ENCODE assay signal across 9 cellular contexts in the genomic region with DNA sequence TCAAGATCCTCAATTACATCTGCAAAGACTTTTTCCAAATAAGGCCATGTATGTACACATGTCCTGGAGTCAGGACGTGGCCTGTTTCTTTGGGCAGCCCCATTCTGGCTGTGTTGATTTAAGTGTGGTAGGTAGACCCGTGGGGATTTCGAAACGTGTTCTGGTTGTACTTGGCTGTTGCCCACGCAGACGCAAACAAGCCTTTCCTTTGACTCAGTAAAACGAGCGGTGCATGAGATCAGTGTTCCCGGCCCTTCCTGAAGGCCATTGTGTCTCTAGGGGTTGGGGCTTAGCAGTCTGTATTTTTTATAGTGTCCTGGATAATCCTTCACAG.
DNase-seq lines count a peak whose midpoint lies in the region; ATAC-seq and TF ChIP-seq lines count a peak whose summit lies in the region.
"Had no signal": no experiment of that assay in that cellular context is flagged by ENCODE, and none has a peak within 500 bp of the region (broad histone marks: within the 10 kb centered on the region; RNA-seq: fewer than 3 reads in every experiment).

No MANE protein-coding gene starts in this region.

- POLR2A ChIA-PET in MCF 10A (lab: Yijun Ruan, JAX), result interaction anchor here (0.6 to 1.8 kb wide), 12 partner anchors 9 to 322 kb away, joined by 3 to 14 read pairs (median 4); a partner anchor contains a TSS

- intact Hi-C loops in MCF 10A (cut with micrococcal nuclease), result loop anchor here (1.0 kb wide), 1 partner anchor 68 kb away; no protein-coding TSS in a partner anchor

- DNase-seq in AG08395 (ENCODE audit: low spot score) (peak; percentile 86), HS-5 (ENCODE audit: low read depth) (peak; percentile 26), MCF 10A (ENCODE audit: unreplicated experiment) (peak; percentile 97), NCI-H2227 (lab: John Stamatoyannopoulos, UW; ENCODE audit: unreplicated experiment) (no peak)
- DNase-seq in stimulated activated CD4-positive, alpha-beta T cell treated with anti-CD3 and anti-CD28 coated beads, Interleukin-4, amount 100 ng/mL, for 24 hours, result no peak
- DNase-seq: activated CD8-positive, alpha-beta memory T cell treated with anti-CD3 and anti-CD28 coated beads, Interleukin-2, amount 50 U/mL, for 48 hours had no signal

- H3K27ac ChIP-seq in mesodermal cell (ENCODE audit: low read depth, low read length, severe bottlenecking), result peak overlapping the region; percentile 53

- no peaks in the 10 kb centered on the region for H3K9me3 Mint-ChIP-seq in MCF 10A (ENCODE audit: unreplicated experiment)

- H3K4me3 Mint-ChIP-seq in MCF 10A (ENCODE audit: unreplicated experiment), result no peak overlapping the region

- 87 to 98% methylated on average over 6 of the region's 9 CpGs for WGBS in mesodermal cell (ENCODE audit: insufficient coverage in 2 of 2), 2 experiments

- TF ChIP-seq CTCF in MCF 10A (IDR thresholded peaks at IDR 0.05; ENCODE audit: unreplicated experiment), result no peak

- H3K4me1 Mint-ChIP-seq in MCF 10A (ENCODE audit: insufficient read depth, unreplicated experiment), result peaks cover 23% of the 10 kb centered on the region

- H3K27me3 Mint-ChIP-seq in MCF 10A (ENCODE audit: insufficient read depth, unreplicated experiment), result no peaks in the 10 kb centered on the region

- peaks cover 14% of the 10 kb centered on the region for H3K4me1 ChIP-seq in mesodermal cell (ENCODE audit: control insufficient read depth, insufficient read depth, low read length, poor library complexity, severe bottlenecking)

- H3K36me3 ChIP-seq in mesodermal cell (ENCODE audit: control insufficient read depth, insufficient read depth, low read length), result peaks cover 46% of the 10 kb centered on the region

- no TSS peak for BruUV-seq in MCF 10A (replicated peaks; lab: Mats Ljungman, UMichigan)

- H3K9me3 ChIP-seq in mesodermal cell (ENCODE audit: control insufficient read depth, low read length), result no peaks in the 10 kb centered on the region

- H3K27ac Mint-ChIP-seq in MCF 10A (ENCODE audit: low read depth, unreplicated experiment), result peak overlapping the region; percentile 86

- CTCF ChIA-PET in MCF 10A (lab: Yijun Ruan, JAX), result interaction anchor here (0.6 to 4.0 kb wide), 11 partner anchors 14 to 1456 kb away, joined by 3 to 19 read pairs (median 3); no protein-coding TSS in a partner anchor

- ATAC-seq in SK-N-SH treated with all-trans-retinoic acid at 6 μM for 48 hours (no peak; the same call in 2 of the 3 replicates), GM21528 (IDR thresholded peaks at IDR 0.05; ENCODE audit: low FRiP score, unreplicated experiment) (no peak)

- peaks cover 51% of the 10 kb centered on the region for H3K36me3 Mint-ChIP-seq in MCF 10A (ENCODE audit: insufficient read depth, unreplicated experiment)

- H3K4me3 ChIP-seq in mesodermal cell (ENCODE audit: extremely low read depth, insufficient read depth, low read length, poor library complexity, severe bottlenecking), result no peak overlapping the region

TF ChIP-seq in SK-N-SH treated with all-trans-retinoic acid at 6 μM for 48 hours, 23 proteins besides CTCF, POLR2A, EP300 and RAD21:
- TF ChIP-seq ZFP30 (CRISPR knock-in tag; IDR thresholded peaks at IDR 0.05), result no peak
- no peak for TF ChIP-seq OSR1 (CRISPR knock-in tag; IDR thresholded peaks at IDR 0.05)
- no peak for TF ChIP-seq GLIS3 (CRISPR knock-in tag; IDR thresholded peaks at IDR 0.05)
- no peak for TF ChIP-seq ZNF70 (CRISPR knock-in tag; IDR thresholded peaks at IDR 0.05)
- TF ChIP-seq, protein P1, sequence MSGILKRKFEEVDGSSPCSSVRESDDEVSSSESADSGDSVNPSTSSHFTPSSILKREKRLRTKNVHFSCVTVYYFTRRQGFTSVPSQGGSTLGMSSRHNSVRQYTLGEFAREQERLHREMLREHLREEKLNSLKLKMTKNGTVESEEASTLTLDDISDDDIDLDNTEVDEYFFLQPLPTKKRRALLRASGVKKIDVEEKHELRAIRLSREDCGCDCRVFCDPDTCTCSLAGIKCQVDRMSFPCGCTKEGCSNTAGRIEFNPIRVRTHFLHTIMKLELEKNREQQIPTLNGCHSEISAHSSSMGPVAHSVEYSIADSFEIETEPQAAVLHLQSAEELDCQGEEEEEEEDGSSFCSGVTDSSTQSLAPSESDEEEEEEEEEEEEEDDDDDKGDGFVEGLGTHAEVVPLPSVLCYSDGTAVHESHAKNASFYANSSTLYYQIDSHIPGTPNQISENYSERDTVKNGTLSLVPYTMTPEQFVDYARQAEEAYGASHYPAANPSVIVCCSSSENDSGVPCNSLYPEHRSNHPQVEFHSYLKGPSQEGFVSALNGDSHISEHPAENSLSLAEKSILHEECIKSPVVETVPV (CRISPR knock-in tag; IDR thresholded peaks at IDR 0.05), result no peak
- no peak for TF ChIP-seq ISL1 (CRISPR knock-in tag; IDR thresholded peaks at IDR 0.05)
- TF ChIP-seq, protein P2, sequence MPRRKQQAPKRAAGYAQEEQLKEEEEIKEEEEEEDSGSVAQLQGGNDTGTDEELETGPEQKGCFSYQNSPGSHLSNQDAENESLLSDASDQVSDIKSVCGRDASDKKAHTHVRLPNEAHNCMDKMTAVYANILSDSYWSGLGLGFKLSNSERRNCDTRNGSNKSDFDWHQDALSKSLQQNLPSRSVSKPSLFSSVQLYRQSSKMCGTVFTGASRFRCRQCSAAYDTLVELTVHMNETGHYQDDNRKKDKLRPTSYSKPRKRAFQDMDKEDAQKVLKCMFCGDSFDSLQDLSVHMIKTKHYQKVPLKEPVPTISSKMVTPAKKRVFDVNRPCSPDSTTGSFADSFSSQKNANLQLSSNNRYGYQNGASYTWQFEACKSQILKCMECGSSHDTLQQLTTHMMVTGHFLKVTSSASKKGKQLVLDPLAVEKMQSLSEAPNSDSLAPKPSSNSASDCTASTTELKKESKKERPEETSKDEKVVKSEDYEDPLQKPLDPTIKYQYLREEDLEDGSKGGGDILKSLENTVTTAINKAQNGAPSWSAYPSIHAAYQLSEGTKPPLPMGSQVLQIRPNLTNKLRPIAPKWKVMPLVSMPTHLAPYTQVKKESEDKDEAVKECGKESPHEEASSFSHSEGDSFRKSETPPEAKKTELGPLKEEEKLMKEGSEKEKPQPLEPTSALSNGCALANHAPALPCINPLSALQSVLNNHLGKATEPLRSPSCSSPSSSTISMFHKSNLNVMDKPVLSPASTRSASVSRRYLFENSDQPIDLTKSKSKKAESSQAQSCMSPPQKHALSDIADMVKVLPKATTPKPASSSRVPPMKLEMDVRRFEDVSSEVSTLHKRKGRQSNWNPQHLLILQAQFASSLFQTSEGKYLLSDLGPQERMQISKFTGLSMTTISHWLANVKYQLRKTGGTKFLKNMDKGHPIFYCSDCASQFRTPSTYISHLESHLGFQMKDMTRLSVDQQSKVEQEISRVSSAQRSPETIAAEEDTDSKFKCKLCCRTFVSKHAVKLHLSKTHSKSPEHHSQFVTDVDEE (CRISPR knock-in tag; IDR thresholded peaks at IDR 0.05), result no peak
- no peak for TF ChIP-seq RARB (CRISPR knock-in tag; IDR thresholded peaks at IDR 0.05)
- TF ChIP-seq ZC3H10 (CRISPR knock-in tag; IDR thresholded peaks at IDR 0.05), result no peak
- no peak for TF ChIP-seq BACH2 (CRISPR knock-in tag; IDR thresholded peaks at IDR 0.05; ENCODE audit: borderline replicate concordance)
- no peak for TF ChIP-seq TCF4 (CRISPR knock-in tag; IDR thresholded peaks at IDR 0.05; ENCODE audit: borderline replicate concordance)
- TF ChIP-seq PPARA (CRISPR knock-in tag; IDR thresholded peaks at IDR 0.05; ENCODE audit: borderline replicate concordance), result no peak
- no peak for TF ChIP-seq ARNTL (CRISPR knock-in tag; IDR thresholded peaks at IDR 0.05; ENCODE audit: borderline replicate concordance, low read depth)
- no peak for TF ChIP-seq SNAI2 (CRISPR knock-in tag; IDR thresholded peaks at IDR 0.05)
- TF ChIP-seq, protein P3, sequence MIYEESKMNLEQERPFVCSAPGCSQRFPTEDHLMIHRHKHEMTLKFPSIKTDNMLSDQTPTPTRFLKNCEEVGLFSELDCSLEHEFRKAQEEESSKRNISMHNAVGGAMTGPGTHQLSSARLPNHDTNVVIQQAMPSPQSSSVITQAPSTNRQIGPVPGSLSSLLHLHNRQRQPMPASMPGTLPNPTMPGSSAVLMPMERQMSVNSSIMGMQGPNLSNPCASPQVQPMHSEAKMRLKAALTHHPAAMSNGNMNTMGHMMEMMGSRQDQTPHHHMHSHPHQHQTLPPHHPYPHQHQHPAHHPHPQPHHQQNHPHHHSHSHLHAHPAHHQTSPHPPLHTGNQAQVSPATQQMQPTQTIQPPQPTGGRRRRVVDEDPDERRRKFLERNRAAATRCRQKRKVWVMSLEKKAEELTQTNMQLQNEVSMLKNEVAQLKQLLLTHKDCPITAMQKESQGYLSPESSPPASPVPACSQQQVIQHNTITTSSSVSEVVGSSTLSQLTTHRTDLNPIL (CRISPR knock-in tag; IDR thresholded peaks at IDR 0.05; ENCODE audit: low read depth), result no peak
- TF ChIP-seq ZNF8 (CRISPR knock-in tag; IDR thresholded peaks at IDR 0.05), result no peak
- TF ChIP-seq ZFP3 (CRISPR knock-in tag; IDR thresholded peaks at IDR 0.05), result no peak
- no peak for TF ChIP-seq CSDC2 (CRISPR knock-in tag; IDR thresholded peaks at IDR 0.05)
TF ChIP-seq in SK-N-SH treated with all-trans-retinoic acid at 6 μM for 48 hours: peak in this region for 0.

Comparison
In these comparisons a context has a peak if more than half of its experiments do, and no peak if none do; other contexts are left out.
1. DNase-seq: peak in AG08395 (single experiment), HS-5 (single experiment) and MCF 10A (single experiment); none in stimulated activated CD4-positive, alpha-beta T cell treated with anti-CD3 and anti-CD28 coated beads, Interleukin-4, amount 100 ng/mL, for 24 hours (single experiment) and NCI-H2227 (single experiment).